In the genomic region with DNA sequence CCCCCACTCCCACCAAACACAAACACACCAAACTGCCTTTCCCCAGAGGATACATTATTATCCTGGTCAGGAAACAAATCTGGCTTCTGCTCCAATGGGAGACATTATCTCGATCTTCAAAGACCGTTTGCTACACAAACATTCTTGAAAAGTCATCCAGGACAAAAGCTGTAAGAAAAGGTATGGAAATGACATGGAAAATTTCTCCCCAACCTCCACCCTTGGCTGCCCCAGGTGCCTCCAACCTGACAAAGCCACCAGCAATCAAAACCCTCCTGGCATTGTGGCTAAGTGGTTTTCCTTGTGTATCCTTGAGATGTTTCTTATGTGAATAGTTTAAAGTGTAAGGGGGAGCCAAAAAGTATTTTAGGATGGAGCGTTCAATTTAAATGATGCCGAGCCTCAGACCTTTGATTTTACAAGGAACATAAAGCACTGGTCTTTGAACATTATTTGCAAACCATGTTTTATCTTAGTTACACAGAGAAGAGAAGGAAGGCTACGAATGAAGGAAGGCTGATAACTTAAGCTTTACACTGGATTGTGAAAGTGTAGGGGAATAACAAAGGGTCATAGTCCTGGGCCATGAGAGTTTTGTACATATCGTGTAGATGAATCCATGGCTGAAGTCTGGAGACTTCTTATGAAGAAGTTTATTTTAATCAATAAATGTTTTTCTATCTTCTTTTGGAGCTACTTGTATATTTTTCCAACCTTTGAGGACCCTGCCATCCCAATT, we compare ENCODE assay signal across 2 cellular contexts.
TF ChIP-seq lines count a peak whose summit lies in the region.

No MANE protein-coding gene starts in this region.

TF ChIP-seq in HepG2, 621 proteins besides CTCF, POLR2A, EP300 and RAD21:
- TF ChIP-seq, protein P1, sequence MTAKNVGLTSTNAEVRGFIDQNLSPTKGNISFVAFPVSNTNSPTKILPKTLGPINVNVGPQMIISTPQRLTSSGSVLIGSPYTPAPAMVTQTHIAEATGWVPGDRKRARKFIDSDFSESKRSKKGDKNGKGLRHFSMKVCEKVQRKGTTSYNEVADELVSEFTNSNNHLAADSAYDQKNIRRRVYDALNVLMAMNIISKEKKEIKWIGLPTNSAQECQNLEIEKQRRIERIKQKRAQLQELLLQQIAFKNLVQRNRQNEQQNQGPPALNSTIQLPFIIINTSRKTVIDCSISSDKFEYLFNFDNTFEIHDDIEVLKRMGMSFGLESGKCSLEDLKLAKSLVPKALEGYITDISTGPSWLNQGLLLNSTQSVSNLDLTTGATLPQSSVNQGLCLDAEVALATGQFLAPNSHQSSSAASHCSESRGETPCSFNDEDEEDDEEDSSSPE (CRISPR knock-in tag; IDR thresholded peaks at IDR 0.05): no peak
- no peak for TF ChIP-seq HNRNPUL1 (IDR thresholded peaks at IDR 0.05; ENCODE audit: low read depth, low read length)
- TF ChIP-seq GABPA (IDR thresholded peaks at IDR 0.05; ENCODE audit: low read depth, low read length): no peak
- TF ChIP-seq GABPA (CRISPR knock-in tag; IDR thresholded peaks at IDR 0.05; ENCODE audit: low read depth): no peak
- no peak for TF ChIP-seq SSRP1 (CRISPR knock-in tag; IDR thresholded peaks at IDR 0.05)
- TF ChIP-seq CAMTA2 (CRISPR knock-in tag; IDR thresholded peaks at IDR 0.05; ENCODE audit: borderline replicate concordance): no peak
- TF ChIP-seq CCDC6 (CRISPR knock-in tag; IDR thresholded peaks at IDR 0.05): no peak
- TF ChIP-seq FOXA1 (IDR thresholded peaks at IDR 0.05): no peak
- TF ChIP-seq FOXA1 (CRISPR knock-in tag; IDR thresholded peaks at IDR 0.05): no peak
- TF ChIP-seq, protein P2, sequence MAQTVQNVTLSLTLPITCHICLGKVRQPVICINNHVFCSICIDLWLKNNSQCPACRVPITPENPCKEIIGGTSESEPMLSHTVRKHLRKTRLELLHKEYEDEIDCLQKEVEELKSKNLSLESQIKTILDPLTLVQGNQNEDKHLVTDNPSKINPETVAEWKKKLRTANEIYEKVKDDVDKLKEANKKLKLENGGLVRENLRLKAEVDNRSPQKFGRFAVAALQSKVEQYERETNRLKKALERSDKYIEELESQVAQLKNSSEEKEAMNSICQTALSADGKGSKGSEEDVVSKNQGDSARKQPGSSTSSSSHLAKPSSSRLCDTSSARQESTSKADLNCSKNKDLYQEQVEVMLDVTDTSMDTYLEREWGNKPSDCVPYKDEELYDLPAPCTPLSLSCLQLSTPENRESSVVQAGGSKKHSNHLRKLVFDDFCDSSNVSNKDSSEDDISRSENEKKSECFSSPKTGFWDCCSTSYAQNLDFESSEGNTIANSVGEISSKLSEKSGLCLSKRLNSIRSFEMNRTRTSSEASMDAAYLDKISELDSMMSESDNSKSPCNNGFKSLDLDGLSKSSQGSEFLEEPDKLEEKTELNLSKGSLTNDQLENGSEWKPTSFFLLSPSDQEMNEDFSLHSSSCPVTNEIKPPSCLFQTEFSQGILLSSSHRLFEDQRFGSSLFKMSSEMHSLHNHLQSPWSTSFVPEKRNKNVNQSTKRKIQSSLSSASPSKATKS (CRISPR knock-in tag; IDR thresholded peaks at IDR 0.05): no peak
- no peak for TF ChIP-seq PHF5A (CRISPR knock-in tag; IDR thresholded peaks at IDR 0.05; ENCODE audit: low read depth, unreplicated experiment)
- TF ChIP-seq KLF12 (CRISPR knock-in tag; IDR thresholded peaks at IDR 0.05; ENCODE audit: borderline replicate concordance): no peak
- no peak for TF ChIP-seq ZNF251 (CRISPR knock-in tag; IDR thresholded peaks at IDR 0.05)
- TF ChIP-seq HOXD1 (CRISPR knock-in tag; IDR thresholded peaks at IDR 0.05): no peak
- TF ChIP-seq GPBP1L1 (CRISPR knock-in tag; IDR thresholded peaks at IDR 0.05): no peak
- no peak for TF ChIP-seq POLR2AphosphoS5 (IDR thresholded peaks at IDR 0.05; ENCODE audit: low read depth, low read length)
- TF ChIP-seq RORA (CRISPR knock-in tag; IDR thresholded peaks at IDR 0.05): no peak
- TF ChIP-seq, protein P3, sequence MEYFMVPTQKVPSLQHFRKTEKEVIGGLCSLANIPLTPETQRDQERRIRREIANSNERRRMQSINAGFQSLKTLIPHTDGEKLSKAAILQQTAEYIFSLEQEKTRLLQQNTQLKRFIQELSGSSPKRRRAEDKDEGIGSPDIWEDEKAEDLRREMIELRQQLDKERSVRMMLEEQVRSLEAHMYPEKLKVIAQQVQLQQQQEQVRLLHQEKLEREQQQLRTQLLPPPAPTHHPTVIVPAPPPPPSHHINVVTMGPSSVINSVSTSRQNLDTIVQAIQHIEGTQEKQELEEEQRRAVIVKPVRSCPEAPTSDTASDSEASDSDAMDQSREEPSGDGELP (IDR thresholded peaks at IDR 0.05; ENCODE audit: borderline replicate concordance, low read depth): no peak
- TF ChIP-seq HOXA3 (CRISPR knock-in tag; IDR thresholded peaks at IDR 0.05): no peak

TF ChIP-seq in H1, 55 proteins besides CTCF, POLR2A, EP300 and RAD21:
- TF ChIP-seq CHD2 (IDR thresholded peaks at IDR 0.05; ENCODE audit: low read length): no peak
